In the genomic region with DNA sequence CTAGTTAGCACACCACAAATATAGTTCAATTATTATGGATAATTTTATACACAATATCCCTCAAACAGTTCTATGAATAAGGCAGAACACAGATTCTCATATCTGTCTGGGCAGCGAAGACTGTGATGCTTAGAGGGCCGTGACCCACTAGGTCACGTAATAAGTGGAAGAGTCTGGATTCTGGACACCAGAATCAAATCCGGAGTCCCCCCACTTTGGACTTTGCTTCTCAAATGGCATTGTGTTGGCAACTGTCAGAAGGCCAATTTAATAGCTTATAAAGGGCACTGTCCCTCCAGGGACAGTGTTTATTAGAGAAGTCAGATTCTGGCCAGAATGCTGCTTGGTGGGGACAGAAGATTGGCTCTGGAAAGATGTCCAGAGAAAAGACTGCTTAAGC, we compare ENCODE assay signal across 19 cellular contexts. TPM values are rescaled to one million over a fixed set of nuclear protein-coding genes. Genes with fewer than 3 reads are reported as not detected.
DNase-seq lines count a peak whose midpoint lies in the region; ATAC-seq and TF ChIP-seq lines count a peak whose summit lies in the region.
"Had no signal": no experiment of that assay in that cellular context is flagged by ENCODE, and none has a peak within 500 bp of the region (broad histone marks: within the 10 kb centered on the region; RNA-seq: fewer than 3 reads in every experiment).

No MANE protein-coding gene starts in this region.

- no peak for DNase-seq in activated naive CD8-positive, alpha-beta T cell treated with anti-CD3 and anti-CD28 coated beads, Interleukin-2, amount 50 U/mL, for 24 hours
- DNase-seq in GM23338 (ENCODE audit: low spot score) (no peak), immature natural killer cell (no peak), MV-4-11 (lab: John Stamatoyannopoulos, UW) (no peak)
- DNase-seq in stimulated activated effector memory CD8-positive, alpha-beta T cell treated with anti-CD3 and anti-CD28 coated beads, Interleukin-12 subunit alpha, Interleukin-12 subunit beta, amount 100 ng/mL, for 72 hours (ENCODE audit: low spot score in 2 of 2): no peak
- DNase-seq in effector memory CD4-positive, alpha-beta T cell: no peak
- DNase-seq: Kasumi-1, NCI-H1417, NCI-H1694 treated with DMSO at 0.1 percent for 48 hours, NCI-H2081 treated with DMSO at 0.1 percent for 48 hours, NCI-H2171 treated with DMSO at 0.1 percent for 48 hours, NCI-H524 treated with DMSO at 0.1 percent for 48 hours, Peyer's patch had no signal

- no peaks in the 10 kb centered on the region for H3K79me2 ChIP-seq in GM23338 (replicated peaks; ENCODE audit: insufficient read depth)

- H3K4me2 ChIP-seq in GM23338: no peak overlapping the region

- H3K9me3 ChIP-seq in effector memory CD4-positive, alpha-beta T cell (ENCODE audit: control insufficient read depth, low read length): no peaks in the 10 kb centered on the region
- H3K9me3 ChIP-seq: Peyer's patch had no signal

- H4K20me1 ChIP-seq in GM23338 (replicated peaks; ENCODE audit: insufficient read depth): no peaks in the 10 kb centered on the region

- H3K4me1 ChIP-seq in GM23338 (ENCODE audit: insufficient read depth): peaks cover 11% of the 10 kb centered on the region
- H3K4me1 ChIP-seq in effector memory CD4-positive, alpha-beta T cell (ENCODE audit: control insufficient read depth, insufficient read depth, low read length, poor library complexity, severe bottlenecking): peaks cover 67% of the 10 kb centered on the region

- peaks cover 81% of the 10 kb centered on the region for H3K4me1 Mint-ChIP-seq in activated naive CD8-positive, alpha-beta T cell (ENCODE audit: low read depth)
- peaks cover 56% of the 10 kb centered on the region for H3K4me1 Mint-ChIP-seq in activated naive CD8-positive, alpha-beta T cell treated with anti-CD3 and anti-CD28 coated beads, Interleukin-2, amount 50 U/mL, for 24 hours
- H3K4me1 Mint-ChIP-seq in GM23338 (peaks cover 31% of the 10 kb centered on the region), immature natural killer cell (peaks cover 46 to 50% of the 10 kb centered on the region in 2 donors)
- peaks cover 59% of the 10 kb centered on the region for H3K4me1 Mint-ChIP-seq in stimulated activated effector memory CD8-positive, alpha-beta T cell treated with anti-CD3 and anti-CD28 coated beads, Interleukin-12 subunit alpha, Interleukin-12 subunit beta, amount 100 ng/mL, for 72 hours

- peaks cover 9% of the 10 kb centered on the region for H3K27me3 ChIP-seq in GM23338 (ENCODE audit: insufficient read depth)
- H3K27me3 ChIP-seq in effector memory CD4-positive, alpha-beta T cell (replicated peaks; ENCODE audit: control insufficient read depth, insufficient read depth, low read length, poor library complexity, severe bottlenecking): no peaks in the 10 kb centered on the region
- H3K27me3 ChIP-seq: Peyer's patch had no signal

- H3K4me3 Mint-ChIP-seq in activated naive CD8-positive, alpha-beta T cell: no peak overlapping the region
- H3K4me3 Mint-ChIP-seq in activated naive CD8-positive, alpha-beta T cell treated with anti-CD3 and anti-CD28 coated beads, Interleukin-2, amount 50 U/mL, for 24 hours: no peak overlapping the region
- H3K4me3 Mint-ChIP-seq in GM23338: no peak overlapping the region
- no peak overlapping the region for H3K4me3 Mint-ChIP-seq in immature natural killer cell
- no peak overlapping the region for H3K4me3 Mint-ChIP-seq in stimulated activated effector memory CD8-positive, alpha-beta T cell treated with anti-CD3 and anti-CD28 coated beads, Interleukin-12 subunit alpha, Interleukin-12 subunit beta, amount 100 ng/mL, for 72 hours
- H3K4me3 Mint-ChIP-seq: IgD-negative memory B cell had no signal

- H3F3A ChIP-seq in GM23338 (replicated peaks; ENCODE audit: low read depth): peaks cover 7% of the 10 kb centered on the region; the same call in 1 of the 2 replicates

- no peaks in the 10 kb centered on the region for H3K27me3 Mint-ChIP-seq in activated naive CD8-positive, alpha-beta T cell
- no peaks in the 10 kb centered on the region for H3K27me3 Mint-ChIP-seq in activated naive CD8-positive, alpha-beta T cell treated with anti-CD3 and anti-CD28 coated beads, Interleukin-2, amount 50 U/mL, for 24 hours
- H3K27me3 Mint-ChIP-seq in GM23338 (ENCODE audit: insufficient read depth, low read depth, poor library complexity): peaks cover 17% of the 10 kb centered on the region
- H3K27me3 Mint-ChIP-seq in immature natural killer cell (ENCODE audit: low read depth in 3 of 3): peaks cover 6 to 30% (median 16%) of the 10 kb centered on the region in 3 donors
- H3K27me3 Mint-ChIP-seq: IgD-negative memory B cell had no signal

- ATAC-seq in activated naive CD8-positive, alpha-beta T cell treated with anti-CD3 and anti-CD28 coated beads, Interleukin-2, amount 50 U/mL, for 24 hours: no peak
- ATAC-seq in GM23338 (no peak), GM18873 (IDR thresholded peaks at IDR 0.05; ENCODE audit: low FRiP score, unreplicated experiment) (no peak)
- ATAC-seq in stimulated activated effector memory CD8-positive, alpha-beta T cell treated with anti-CD3 and anti-CD28 coated beads, Interleukin-12 subunit alpha, Interleukin-12 subunit beta, amount 100 ng/mL, for 72 hours: no peak
- ATAC-seq: HCT116, SK-N-SH treated with all-trans-retinoic acid at 6 μM for 48 hours had no signal

- H3K27ac ChIP-seq in GM23338 (ENCODE audit: low read depth): no peak overlapping the region
- H3K27ac ChIP-seq in effector memory CD4-positive, alpha-beta T cell (ENCODE audit: insufficient read depth, low read length, poor library complexity, severe bottlenecking): no peak overlapping the region
- H3K27ac ChIP-seq: C4-2B, Peyer's patch had no signal

- H3K9me3 Mint-ChIP-seq in activated naive CD8-positive, alpha-beta T cell (ENCODE audit: low read depth): no peaks in the 10 kb centered on the region
- H3K9me3 Mint-ChIP-seq in activated naive CD8-positive, alpha-beta T cell treated with anti-CD3 and anti-CD28 coated beads, Interleukin-2, amount 50 U/mL, for 24 hours: no peaks in the 10 kb centered on the region
- H3K9me3 Mint-ChIP-seq in GM23338: no peaks in the 10 kb centered on the region
- no peaks in the 10 kb centered on the region for H3K9me3 Mint-ChIP-seq in immature natural killer cell
- peaks cover 2% of the 10 kb centered on the region for H3K9me3 Mint-ChIP-seq in stimulated activated effector memory CD8-positive, alpha-beta T cell treated with anti-CD3 and anti-CD28 coated beads, Interleukin-12 subunit alpha, Interleukin-12 subunit beta, amount 100 ng/mL, for 72 hours
- H3K9me3 Mint-ChIP-seq: IgD-negative memory B cell had no signal

- peak overlapping the region; percentile 68 for H3K27ac Mint-ChIP-seq in activated naive CD8-positive, alpha-beta T cell
- no peak overlapping the region for H3K27ac Mint-ChIP-seq in activated naive CD8-positive, alpha-beta T cell treated with anti-CD3 and anti-CD28 coated beads, Interleukin-2, amount 50 U/mL, for 24 hours
- H3K27ac Mint-ChIP-seq in GM23338 (no peak overlapping the region), immature natural killer cell (peak overlapping the region in 5 of 6 donors; percentile 28 to 100 (median 99))
- H3K27ac Mint-ChIP-seq in stimulated activated effector memory CD8-positive, alpha-beta T cell treated with anti-CD3 and anti-CD28 coated beads, Interleukin-12 subunit alpha, Interleukin-12 subunit beta, amount 100 ng/mL, for 72 hours: peak overlapping the region; percentile 27

- no peaks in the 10 kb centered on the region for H3K36me3 ChIP-seq in GM23338 (ENCODE audit: insufficient read depth)
- H3K36me3 ChIP-seq in effector memory CD4-positive, alpha-beta T cell (ENCODE audit: control insufficient read depth, insufficient read depth, low read length): no peaks in the 10 kb centered on the region
- H3K36me3 ChIP-seq: Peyer's patch had no signal

- H2AFZ ChIP-seq in GM23338: 0 out of 2 replicates have a peak overlapping the region, but pooled peaks have one; percentile 38

- TF ChIP-seq CTCF in GM23338 (conservative IDR thresholded peaks at IDR 0.05; ENCODE audit: low read depth in 2 of 2): no peak

- no peaks in the 10 kb centered on the region; the same call in 1 of the 2 replicates for H3K9me2 ChIP-seq in GM23338 (ENCODE audit: insufficient read depth)

- no peak overlapping the region for H3K4me3 ChIP-seq in GM23338
- H3K4me3 ChIP-seq in effector memory CD4-positive, alpha-beta T cell (ENCODE audit: insufficient read depth, low read depth, low read length, poor library complexity, severe bottlenecking): no peak overlapping the region
- H3K4me3 ChIP-seq: Peyer's patch had no signal

- H3K36me3 Mint-ChIP-seq in activated naive CD8-positive, alpha-beta T cell: no peaks in the 10 kb centered on the region
- H3K36me3 Mint-ChIP-seq in activated naive CD8-positive, alpha-beta T cell treated with anti-CD3 and anti-CD28 coated beads, Interleukin-2, amount 50 U/mL, for 24 hours (ENCODE audit: low read depth): no peaks in the 10 kb centered on the region
- H3K36me3 Mint-ChIP-seq in GM23338 (ENCODE audit: low read depth) (no peaks in the 10 kb centered on the region; the same call in 2 of the 3 replicates), immature natural killer cell (peaks cover 0 to 4% (median 0%) of the 10 kb centered on the region in 3 donors)
- H3K36me3 Mint-ChIP-seq in stimulated activated effector memory CD8-positive, alpha-beta T cell treated with anti-CD3 and anti-CD28 coated beads, Interleukin-12 subunit alpha, Interleukin-12 subunit beta, amount 100 ng/mL, for 72 hours: peaks cover 15% of the 10 kb centered on the region
- H3K36me3 Mint-ChIP-seq: IgD-negative memory B cell had no signal

RNA-seq across cellular contexts. Expression of a gene that starts 6.8 kb away (rescaled TPM):
- total RNA-seq in GM23338 (2014; rRNA removed; shearing (Covaris generic)): 17.6 and 18.0 TPM in 2 replicates
- polyA plus RNA-seq in GM23338 (2016; fragmentation: Nextera tagmentation; extraction: Ambion mirVana): 21.1 and 21.4 TPM in 2 replicates
- 100 to 1,000 TPM in 1 of 3 donors, 10 to 100 TPM in 2; 78.7 to 115 (median 79.3) TPM for polyA plus RNA-seq in immature natural killer cell

Comparison
In these comparisons a context has a peak if more than half of its experiments do, and no peak if none do; other contexts are left out.
1. H3K27ac Mint-ChIP-seq: peak in activated naive CD8-positive, alpha-beta T cell (single experiment), immature natural killer cell (5 of 6) and stimulated activated effector memory CD8-positive, alpha-beta T cell treated with anti-CD3 and anti-CD28 coated beads, Interleukin-12 subunit alpha, Interleukin-12 subunit beta, amount 100 ng/mL, for 72 hours (single experiment); none in activated naive CD8-positive, alpha-beta T cell treated with anti-CD3 and anti-CD28 coated beads, Interleukin-2, amount 50 U/mL, for 24 hours (single experiment) and GM23338 (single experiment).